Comparison of ENCODE assay signal across 7 cellular contexts in genomic region chr12:131953810-131954209, GRCh38. TPM values are rescaled to one million over a fixed set of nuclear protein-coding genes. Genes with fewer than 3 reads are reported as not detected.
DNase-seq lines count a peak whose midpoint lies in the region; ATAC-seq, FAIRE-seq and TF ChIP-seq lines count a peak whose summit lies in the region.
"Not testable (repeated sequence)": the region's sequence is repeated elsewhere in the genome, so short reads cannot be mapped to it uniquely, and the experiment has no call there.

No MANE protein-coding gene starts in this region.

- H3K9me3 ChIP-seq in CD4-positive, alpha-beta T cell (ENCODE audit: control insufficient read depth, low read length); endodermal cell (ENCODE audit: control insufficient read depth, low read length); kidney (ENCODE audit: control insufficient read depth in 1 of 2, low read length in 2 of 2); testis: not testable (repeated sequence)

- FAIRE-seq in kidney (lab: Jason Lieb, UNC): not testable (repeated sequence)

- H3K9ac ChIP-seq in endodermal cell (ENCODE audit: extremely low read depth, low read length, poor library complexity, severe bottlenecking); kidney (ENCODE audit: low read length in 2 of 2): not testable (repeated sequence)

- DNase-seq in CD4-positive, alpha-beta T cell; neural crest cell (ENCODE audit: low read depth, low spot score): not testable (repeated sequence)
- peak; percentile 6 for DNase-seq in activated T-cell treated with anti-CD3 and anti-CD28 coated beads, Interleukin-2, amount 50 U/mL, for 1 hour
- peak; percentile 8 for DNase-seq in endodermal cell
- DNase-seq in kidney: peak; percentile 10
- DNase-seq in testis: peak; percentile 2

- H3K4me1 Mint-ChIP-seq in CD4-positive, alpha-beta T cell (ENCODE audit: low read depth): peaks cover 59% of the 10 kb centered on the region
- H3K4me1 Mint-ChIP-seq in endodermal cell: not testable (repeated sequence)
- H3K4me1 Mint-ChIP-seq in neural crest cell: peaks cover 21% of the 10 kb centered on the region

- intact Hi-C loops in CD4-positive, alpha-beta T cell (cut with DNase I, micrococcal nuclease): loop anchor here in 1 of 2 experiments (5.0 kb wide), 2 partner anchors 133 to 242 kb away; partner anchors contain the start of gene SFSWAP
- intact Hi-C loops in kidney (cut with DNase I); testis (cut with DNase I; ENCODE audit: low total_unique reads): not testable (repeated sequence)

- not testable (repeated sequence) for TF ChIP-seq CTCF in CD4-positive, alpha-beta T cell (IDR thresholded peaks at IDR 0.05); VCaP (conservative IDR thresholded peaks at IDR 0.05); endodermal cell (conservative IDR thresholded peaks at IDR 0.05); kidney (IDR thresholded peaks at IDR 0.05; ENCODE audit: borderline replicate concordance, extremely low read depth, insufficient read depth); neural crest cell (conservative IDR thresholded peaks at IDR 0.05); testis (IDR thresholded peaks at IDR 0.05)

- H3K4me3 Mint-ChIP-seq in CD4-positive, alpha-beta T cell: peak overlapping the region; percentile 51
- not testable (repeated sequence) for H3K4me3 Mint-ChIP-seq in endodermal cell
- H3K4me3 Mint-ChIP-seq in neural crest cell: peak overlapping the region; percentile 44

- not testable (repeated sequence) for H3K27me3 ChIP-seq in CD4-positive, alpha-beta T cell (ENCODE audit: control insufficient read depth, insufficient read depth, low read length); endodermal cell (ENCODE audit: control insufficient read depth, insufficient read depth, low read length, poor library complexity, severe bottlenecking); testis

- not testable (repeated sequence) for H3K4me3 ChIP-seq in endodermal cell (ENCODE audit: low read length); kidney (ENCODE audit: low read length in 2 of 2); testis

- not testable (repeated sequence) for H3K4me1 ChIP-seq in endodermal cell (ENCODE audit: control insufficient read depth, insufficient read depth, low read length); kidney (ENCODE audit: control insufficient read depth in 1 of 2, insufficient read depth in 1 of 2, low read depth in 1 of 2, low read length in 2 of 2)
- H3K4me1 ChIP-seq in testis: peaks cover 16% of the 10 kb centered on the region

- 95 to 98% methylated on average over 7 to 9 of the region's 9 CpGs for WGBS in endodermal cell (ENCODE audit: insufficient coverage in 1 of 2, insufficient read length in 1 of 2), 2 experiments
- 92 to 94% methylated on average over 9 of the region's 9 CpGs for WGBS in testis, 2 donors

- H3K27ac ChIP-seq in CD4-positive, alpha-beta T cell (ENCODE audit: low read depth, low read length); endodermal cell (ENCODE audit: low read depth, low read length); kidney (ENCODE audit: low read depth in 2 of 2, low read length in 2 of 2); testis: not testable (repeated sequence)
- H3K27ac ChIP-seq in VCaP: peak overlapping the region; percentile 67

- H3K36me3 Mint-ChIP-seq in CD4-positive, alpha-beta T cell (ENCODE audit: low read depth): peaks cover 18% of the 10 kb centered on the region
- not testable (repeated sequence) for H3K36me3 Mint-ChIP-seq in endodermal cell (ENCODE audit: low read depth); neural crest cell (ENCODE audit: low read depth)

- CTCF ChIA-PET in CD4-positive, alpha-beta T cell (lab: Charles Lee): not testable (repeated sequence)

- not testable (repeated sequence) for H3K27ac Mint-ChIP-seq in CD4-positive, alpha-beta T cell; endodermal cell; neural crest cell (ENCODE audit: unreplicated experiment)

- not testable (repeated sequence) for TF ChIP-seq POLR2A in testis (IDR thresholded peaks at IDR 0.05)

- not testable (repeated sequence) for H3K36me3 ChIP-seq in endodermal cell (ENCODE audit: control insufficient read depth, insufficient read depth, low read length); kidney (ENCODE audit: control insufficient read depth in 1 of 2, insufficient read depth in 2 of 2, low read length in 2 of 2); testis (ENCODE audit: low read depth, missing control alignments)

- H3K9me3 Mint-ChIP-seq in CD4-positive, alpha-beta T cell; endodermal cell; neural crest cell: not testable (repeated sequence)

- POLR2A ChIA-PET in CD4-positive, alpha-beta T cell (lab: Charles Lee): interaction anchor here (0.9 kb wide), 1 partner anchor 8 kb away, joined by 3 read pairs; no protein-coding TSS in a partner anchor

- ATAC-seq in CD4-positive, alpha-beta T cell (ENCODE audit: poor library complexity): not testable (repeated sequence)

- not testable (repeated sequence) for H3K27me3 Mint-ChIP-seq in CD4-positive, alpha-beta T cell; endodermal cell (ENCODE audit: insufficient read depth); neural crest cell (ENCODE audit: low read depth)

RNA-seq across cellular contexts. Expression of gene EP400, which starts 4.1 kb away (rescaled TPM):
- 10 to 100 TPM; 56.4 to 56.5 TPM for total RNA-seq in CD4-positive, alpha-beta T cell
- total RNA-seq in endodermal cell: 10 to 100 TPM; 64.7 to 78.3 TPM
- polyA plus RNA-seq in endodermal cell (2013, experiment 1 of 2): 42.4 TPM
- 40.7 TPM for polyA plus RNA-seq in endodermal cell (2013, experiment 2 of 2)
- total RNA-seq in kidney: 44.7 TPM
- polyA plus RNA-seq in kidney (ENCODE audit: insufficient read depth, low read depth, low replicate concordance): 7.5 TPM
- total RNA-seq in neural crest cell: 73.4 and 75.6 TPM in 2 replicates
- total RNA-seq in testis: 10 to 100 TPM; 69.4 to 83.0 TPM
- polyA plus RNA-seq in testis (ENCODE audit: insufficient read depth, low read depth, low replicate concordance): 44.2 TPM

RNA-seq across cellular contexts. Expression of gene PUS1, which starts 24.7 kb away (rescaled TPM):
- 10 to 100 TPM; 17.7 to 18.2 TPM for total RNA-seq in CD4-positive, alpha-beta T cell
- total RNA-seq in endodermal cell (10 to 100 TPM; 37.3 to 56.7 TPM), kidney (28.8 TPM), neural crest cell (48.7 and 50.9 TPM in 2 replicates), testis (10 to 100 TPM; 25.2 to 26.0 TPM)
- polyA plus RNA-seq in endodermal cell (2013, experiment 1 of 2): 20.6 TPM
- 15.2 TPM for polyA plus RNA-seq in endodermal cell (2013, experiment 2 of 2)
- polyA plus RNA-seq in kidney (ENCODE audit: insufficient read depth, low read depth, low replicate concordance) (16.1 TPM), testis (ENCODE audit: insufficient read depth, low read depth, low replicate concordance) (16.9 TPM)

RNA-seq across cellular contexts. Expression of gene ULK1, which starts 59.4 kb away (rescaled TPM):
- 10 to 100 TPM; 85.0 to 91.6 TPM for total RNA-seq in CD4-positive, alpha-beta T cell
- total RNA-seq in endodermal cell: 100 to 1,000 TPM in 1 of 2 donors, 10 to 100 TPM in 1; 68.0 to 104 TPM
- 50.3 TPM for polyA plus RNA-seq in endodermal cell (2013, experiment 1 of 2)
- 43.7 TPM for polyA plus RNA-seq in endodermal cell (2013, experiment 2 of 2)
- total RNA-seq in kidney: 33.4 TPM
- polyA plus RNA-seq in kidney (ENCODE audit: insufficient read depth, low read depth, low replicate concordance): 11.4 TPM
- 59.2 and 69.3 TPM in 2 replicates for total RNA-seq in neural crest cell
- total RNA-seq in testis: 10 to 100 TPM; 49.9 to 53.5 TPM
- 29.2 TPM for polyA plus RNA-seq in testis (ENCODE audit: insufficient read depth, low read depth, low replicate concordance)
